14 cellular contexts compared by ENCODE assay signal in the genomic region with DNA sequence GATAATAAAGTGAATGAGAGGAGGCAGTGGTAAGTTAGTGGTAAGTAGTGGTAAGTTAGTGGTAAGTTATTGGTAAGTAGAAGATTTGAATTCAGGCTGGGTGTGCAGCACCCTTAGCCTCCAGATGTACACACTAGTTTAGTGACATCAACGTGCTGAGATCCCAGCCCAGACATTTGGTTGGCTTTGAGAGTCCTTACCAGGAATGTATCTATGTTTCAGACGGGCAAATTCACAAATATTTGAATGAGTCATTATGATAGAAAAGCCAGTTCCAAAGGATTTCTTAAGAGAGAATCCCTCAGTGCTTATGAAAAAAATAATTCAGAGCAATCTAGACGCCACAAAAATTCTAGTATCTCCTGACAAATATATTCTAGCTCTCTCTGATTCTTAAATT.
DNase-seq lines count a peak whose midpoint lies in the region; ATAC-seq and TF ChIP-seq lines count a peak whose summit lies in the region.
"Had no signal": no experiment of that assay in that cellular context is flagged by ENCODE, and none has a peak within 500 bp of the region (broad histone marks: within the 10 kb centered on the region; RNA-seq: fewer than 3 reads in every experiment).

No MANE protein-coding gene starts in this region.

- CTCF ChIA-PET in OCI-LY7 (lab: Charles Lee; ENCODE audit: unreplicated experiment), result no interaction called here

- no peak for TF ChIP-seq POLR2A in gastroesophageal sphincter (IDR thresholded peaks at IDR 0.05)

- H3K79me2 ChIP-seq in OCI-LY7 (ENCODE audit: insufficient read depth, low read depth, low read length), result no peaks in the 10 kb centered on the region

- no peaks in the 10 kb centered on the region for H3K9me3 ChIP-seq in gastroesophageal sphincter
- no peaks in the 10 kb centered on the region for H3K9me3 ChIP-seq in aorta (ENCODE audit: control insufficient read depth, low read length)
- no peaks in the 10 kb centered on the region for H3K9me3 ChIP-seq in OCI-LY7 (ENCODE audit: low read length)
- H3K9me3 ChIP-seq in psoas muscle, result no peaks in the 10 kb centered on the region
- H3K9me3 ChIP-seq: left ventricle myocardium inferior, upper lobe of left lung had no signal

- H3K4me1 ChIP-seq in gastroesophageal sphincter (peaks cover 0 to 8% (median 0%) of the 10 kb centered on the region in 3 donors), aorta (ENCODE audit: control insufficient read depth in 1 of 2, insufficient read depth in 2 of 2, low read length in 2 of 2) (no peaks in the 10 kb centered on the region), OCI-LY7 (ENCODE audit: insufficient read depth, low read length, poor library complexity, severe bottlenecking) (no peaks in the 10 kb centered on the region), psoas muscle (no peaks in the 10 kb centered on the region)
- H3K4me1 ChIP-seq: upper lobe of left lung had no signal

- H3K4me2 ChIP-seq in OCI-LY7 (ENCODE audit: low read length), result no peak overlapping the region

- H4K20me1 ChIP-seq in OCI-LY7 (ENCODE audit: insufficient read depth, low read length), result no peaks in the 10 kb centered on the region

- H3K27me3 ChIP-seq in gastroesophageal sphincter (no peaks in the 10 kb centered on the region), aorta (ENCODE audit: control insufficient read depth in 1 of 2, insufficient read depth in 2 of 2, low read length in 1 of 2) (no peaks in the 10 kb centered on the region), psoas muscle (ENCODE audit: insufficient read depth in 3 of 3, low read length in 2 of 3) (no peaks in the 10 kb centered on the region)
- H3K27me3 ChIP-seq: heart left ventricle, upper lobe of left lung had no signal

- H3K36me3 ChIP-seq in gastroesophageal sphincter (no peaks in the 10 kb centered on the region), aorta (ENCODE audit: control insufficient read depth in 1 of 2, insufficient read depth in 2 of 2, low read length in 1 of 2) (no peaks in the 10 kb centered on the region), OCI-LY7 (ENCODE audit: insufficient read depth, low read length) (no peaks in the 10 kb centered on the region), psoas muscle (ENCODE audit: insufficient read depth in 1 of 2, low read depth in 1 of 2) (no peaks in the 10 kb centered on the region)
- H3K36me3 ChIP-seq: heart left ventricle, left ventricle myocardium inferior, upper lobe of left lung had no signal

- intact Hi-C loops in left ventricle myocardium superior (cut with micrococcal nuclease), result no loop called here
- intact Hi-C loops in cardiac septum (cut with DNase I), result no loop called here
- intact Hi-C loops in aorta (cut with DNase I), result no loop called here
- intact Hi-C loops in OCI-LY7 (cut with micrococcal nuclease; ENCODE audit: unreplicated experiment), result no loop called here
- intact Hi-C loops in psoas muscle (cut with DNase I), result no loop called here

- H3K9me2 ChIP-seq in OCI-LY7 (ENCODE audit: insufficient read depth, low read length), result no peaks in the 10 kb centered on the region

- H2AFZ ChIP-seq in OCI-LY7 (ENCODE audit: low read length), result no peak overlapping the region

- H3K4me3 ChIP-seq in gastroesophageal sphincter (no peak overlapping the region), aorta (ENCODE audit: low read length in 2 of 2) (no peak overlapping the region), OCI-LY7 (ENCODE audit: low read depth, low read length, poor library complexity, severe bottlenecking) (no peak overlapping the region), psoas muscle (no peak overlapping the region)
- H3K4me3 ChIP-seq: heart left ventricle, left ventricle myocardium inferior, upper lobe of left lung had no signal

- TF ChIP-seq CTCF in gastroesophageal sphincter (IDR thresholded peaks at IDR 0.05), result no peak
- TF ChIP-seq CTCF in OCI-LY7 (conservative IDR thresholded peaks at IDR 0.05; ENCODE audit: low read length), result no peak
- TF ChIP-seq CTCF in psoas muscle (IDR thresholded peaks at IDR 0.05), result no peak

- 20 to 22% methylated on average over 3 of the region's 3 CpGs for WGBS in gastroesophageal sphincter (ENCODE audit: low coverage in 1 of 2), 2 donors
- WGBS in aorta, 2 donors, result 12 to 15% methylated on average over 3 of the region's 3 CpGs
- 38 to 48% (median 45%) methylated on average over 3 of the region's 3 CpGs for WGBS in psoas muscle, 3 donors

- H3K27ac ChIP-seq in gastroesophageal sphincter (peak overlapping the region in 1 of 4 donors; percentile 3), aorta (ENCODE audit: low read depth in 1 of 2, low read length in 2 of 2) (no peak overlapping the region), OCI-LY7 (ENCODE audit: low read depth, low read length, poor library complexity, severe bottlenecking) (no peak overlapping the region), psoas muscle (no peak overlapping the region)
- H3K27ac ChIP-seq: heart left ventricle, left ventricle myocardium inferior, upper lobe of left lung had no signal

- no peak for TF ChIP-seq EP300 in gastroesophageal sphincter (IDR thresholded peaks at IDR 0.05)

- BruUV-seq in OCI-LY7 (replicated peaks; lab: Mats Ljungman, UMichigan), result no TSS peak

- no peak for DNase-seq in left ventricle myocardium superior
- DNase-seq in cardiac septum (ENCODE audit: low spot score), result no peak
- peak; percentile 70 for DNase-seq in astrocyte of the hippocampus (ENCODE audit: low read depth, low spot score)
- DNase-seq in aorta, result no peak
- no peak for DNase-seq in OCI-LY7 (ENCODE audit: low spot score)
- DNase-seq in psoas muscle, result no peak
- DNase-seq in GF-D8 (lab: John Stamatoyannopoulos, UW), result no peak
- DNase-seq: activated naive CD4-positive, alpha-beta T cell; heart left ventricle; left ventricle myocardium inferior; NCI-H1694; nephron progenitor cell; upper lobe of left lung had no signal

- POLR2A ChIA-PET in OCI-LY7 (lab: Charles Lee), result no interaction called here

- ATAC-seq in left ventricle myocardium superior (peak; percentile 53), gastroesophageal sphincter (peak; percentile 74), aorta (ENCODE audit: low FRiP score) (peak; percentile 64), psoas muscle (no peak)

Comparison
In these comparisons a context has a peak if more than half of its experiments do, and no peak if none do; other contexts are left out.
1. ATAC-seq: peak in left ventricle myocardium superior (single experiment), gastroesophageal sphincter (single experiment) and aorta (single experiment); none in psoas muscle (0 of 4).